In the genomic region with DNA sequence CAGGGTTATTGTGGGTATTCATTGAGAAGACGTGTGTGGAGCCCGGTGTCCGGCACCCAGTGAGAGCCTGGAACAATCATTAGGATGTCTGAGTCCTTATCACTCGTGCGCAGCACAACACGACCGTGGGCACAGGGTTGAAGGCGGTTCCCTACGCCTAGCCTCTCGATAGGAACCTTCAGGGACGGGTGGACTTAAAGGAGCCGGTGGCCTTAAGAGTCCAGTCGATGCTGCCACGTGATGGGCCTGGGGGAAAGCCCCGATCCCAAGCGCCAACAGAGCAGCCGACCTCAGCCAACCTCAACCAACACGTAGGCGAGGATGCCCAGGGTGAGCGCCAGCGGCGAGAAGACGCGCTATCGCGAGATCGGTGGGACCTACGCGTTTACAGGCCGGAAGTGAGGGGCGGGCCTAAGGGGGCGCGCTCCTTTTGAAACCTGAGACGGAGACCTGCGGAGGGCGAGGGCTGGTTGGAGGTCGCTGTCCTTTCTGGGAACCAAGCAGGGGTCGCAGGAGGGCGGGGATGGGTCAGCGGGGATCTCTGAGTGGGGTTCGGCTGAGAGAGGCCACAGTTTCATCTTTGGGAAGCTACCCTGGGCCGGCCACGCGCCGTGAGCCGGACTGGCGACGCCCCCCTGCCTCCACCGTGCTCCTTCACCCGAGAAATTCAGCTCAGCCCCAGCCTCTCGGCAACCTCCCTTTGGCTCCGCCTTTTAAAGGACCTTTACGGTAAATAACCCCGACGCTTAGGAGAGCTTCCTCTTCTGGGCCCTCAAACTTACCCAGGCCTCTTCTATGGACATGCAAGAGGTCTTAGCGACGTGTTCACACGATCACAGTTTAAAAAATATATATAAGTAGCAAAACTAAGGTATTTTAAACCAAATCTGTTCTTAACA, we compare ENCODE assay signal across 8 cellular contexts. TPM values are rescaled to one million over a fixed set of nuclear protein-coding genes. Genes with fewer than 3 reads are reported as not detected.
DNase-seq lines count a peak whose midpoint lies in the region; ATAC-seq and TF ChIP-seq lines count a peak whose summit lies in the region.

No MANE protein-coding gene starts in this region.

- H3K9me3 Mint-ChIP-seq in CD4-positive, alpha-beta memory T cell: peaks cover 0 to 5% (median 0%) of the 10 kb centered on the region in 8 donors

- H3K36me3 ChIP-seq in CD4-positive, alpha-beta memory T cell (ENCODE audit: insufficient read depth, low read length): no peaks in the 10 kb centered on the region

- peak overlapping the region; percentile 35 for H3K27ac ChIP-seq in CD4-positive, alpha-beta memory T cell (ENCODE audit: low read depth, low read length)

- peak overlapping the region; percentile 64 to 68 for H3K4me3 ChIP-seq in CD4-positive, alpha-beta memory T cell (ENCODE audit: low read length in 2 of 2)
- peak overlapping the region; percentile 60 for H3K4me3 ChIP-seq in epithelial cell of proximal tubule (ENCODE audit: low read depth, low read length)

- peaks cover 12% of the 10 kb centered on the region for H3K4me1 ChIP-seq in CD4-positive, alpha-beta memory T cell (ENCODE audit: insufficient read depth, low read length)

- no peaks in the 10 kb centered on the region for H3K9me3 ChIP-seq in CD4-positive, alpha-beta memory T cell (ENCODE audit: control insufficient read depth in 1 of 2, low read length in 2 of 2)

- no peak for TF ChIP-seq CTCF in epithelial cell of proximal tubule (conservative IDR thresholded peaks at IDR 0.05; ENCODE audit: low read depth, low read length)

- intact Hi-C loops in CD4-positive, alpha-beta memory T cell (cut with micrococcal nuclease): no loop called here

- H3K36me3 Mint-ChIP-seq in CD4-positive, alpha-beta memory T cell: peaks cover 0 to 2% of the 10 kb centered on the region in 2 donors

- peak overlapping the region; percentile 82 to 89 (median 87) for H3K4me3 Mint-ChIP-seq in CD4-positive, alpha-beta memory T cell

- CTCF ChIA-PET in CD4-positive, alpha-beta memory T cell (lab: Charles Lee; ENCODE audit: partially characterized antibody): interaction anchor here (1.0 to 4.4 kb wide), 4 partner anchors 8 to 386 kb away, joined by 3 to 36 read pairs (median 17); no protein-coding TSS in a partner anchor

- peak; percentile 86 to 91 (median 87) for DNase-seq in CD4-positive, alpha-beta memory T cell
- DNase-seq in NOMO-1 (lab: John Stamatoyannopoulos, UW; ENCODE audit: unreplicated experiment in 2 of 2) (peak; percentile 92 to 95), epithelial cell of proximal tubule (ENCODE audit: low read depth) (peak; percentile 78), mucosa of gallbladder (ENCODE audit: low spot score) (peak; percentile 93)
- peak; percentile 94 for DNase-seq in activated CD8-positive, alpha-beta memory T cell treated with anti-CD3 and anti-CD28 coated beads, Interleukin-2, amount 50 U/mL, for 48 hours
- DNase-seq in stimulated activated CD8-positive, alpha-beta memory T cell treated with anti-CD3 and anti-CD28 coated beads, Interleukin-2, amount 100 ng/mL, for 48 hours (ENCODE audit: low read depth in 2 of 2): peak; percentile 81 to 91

- H3K27ac Mint-ChIP-seq in CD4-positive, alpha-beta memory T cell: peak overlapping the region; percentile 79 to 93 (median 84)

- H3K4me1 Mint-ChIP-seq in CD4-positive, alpha-beta memory T cell: peaks cover 1 to 22% (median 10%) of the 10 kb centered on the region in 4 donors

- no peaks in the 10 kb centered on the region for H3K27me3 ChIP-seq in CD4-positive, alpha-beta memory T cell (ENCODE audit: insufficient read depth, low read length)

- POLR2A ChIA-PET in CD4-positive, alpha-beta memory T cell (lab: Charles Lee; ENCODE audit: partially characterized antibody): interaction anchor here (0.8 to 1.0 kb wide), 3 partner anchors 16 to 28 kb away, joined by 3 to 4 read pairs (median 3); partner anchors contain the start of gene WNT10A

- ATAC-seq in GM19397 (IDR thresholded peaks at IDR 0.05; ENCODE audit: unreplicated experiment) (peak; percentile 94), HG03571 (IDR thresholded peaks at IDR 0.05; ENCODE audit: unreplicated experiment) (peak; percentile 90)

- H3K27me3 Mint-ChIP-seq in CD4-positive, alpha-beta memory T cell: peaks cover 7 to 15% of the 10 kb centered on the region in 2 donors

RNA-seq across cellular contexts. Expression of gene WNT10A, which starts 28.3 kb away (rescaled TPM):
- total RNA-seq in CD4-positive, alpha-beta memory T cell: 10 to 100 TPM; 11.1 to 12.4 TPM
- 1 to 10 TPM; 7.6 to 8.1 TPM for polyA plus RNA-seq in CD4-positive, alpha-beta memory T cell
- total RNA-seq in epithelial cell of proximal tubule (1.2 and 2.2 TPM in 2 replicates), mucosa of gallbladder (0.12 TPM)

RNA-seq across cellular contexts. Expression of gene WNT6, which starts 49.4 kb away (rescaled TPM):
- under 1 TPM in 1 of 2 experiments, not detected in 1; 0.26 TPM for total RNA-seq in CD4-positive, alpha-beta memory T cell
- not detected for polyA plus RNA-seq in CD4-positive, alpha-beta memory T cell
- total RNA-seq in epithelial cell of proximal tubule (not detected in 2 replicates), mucosa of gallbladder (1.5 TPM)

RNA-seq across cellular contexts. Expression of gene CDK5R2, which starts 50.5 kb away (rescaled TPM):
- total RNA-seq in CD4-positive, alpha-beta memory T cell: not detected
- polyA plus RNA-seq in CD4-positive, alpha-beta memory T cell: not detected
- total RNA-seq in epithelial cell of proximal tubule (not detected in 2 replicates), mucosa of gallbladder (0.14 TPM)

Comparison
In these comparisons a context has a peak if more than half of its experiments do, and no peak if none do; other contexts are left out.
1. Peak in every context shown above with its lines: DNase-seq, ATAC-seq, H3K4me3 ChIP-seq and H3K27ac ChIP-seq.